ENCODE assay signal across 1 cellular context in genomic region chr12:10614056-10614370, GRCh38.
TF ChIP-seq lines count a peak whose summit lies in the region.

No MANE protein-coding gene starts in this region.

TF ChIP-seq in WTC11, 78 proteins besides CTCF, POLR2A, EP300 and RAD21 (continued from another document):
- TF ChIP-seq, protein P1, sequence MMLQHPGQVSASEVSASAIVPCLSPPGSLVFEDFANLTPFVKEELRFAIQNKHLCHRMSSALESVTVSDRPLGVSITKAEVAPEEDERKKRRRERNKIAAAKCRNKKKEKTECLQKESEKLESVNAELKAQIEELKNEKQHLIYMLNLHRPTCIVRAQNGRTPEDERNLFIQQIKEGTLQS (CRISPR knock-in tag; conservative IDR thresholded peaks at IDR 0.05): no peak
- TF ChIP-seq, protein P2, sequence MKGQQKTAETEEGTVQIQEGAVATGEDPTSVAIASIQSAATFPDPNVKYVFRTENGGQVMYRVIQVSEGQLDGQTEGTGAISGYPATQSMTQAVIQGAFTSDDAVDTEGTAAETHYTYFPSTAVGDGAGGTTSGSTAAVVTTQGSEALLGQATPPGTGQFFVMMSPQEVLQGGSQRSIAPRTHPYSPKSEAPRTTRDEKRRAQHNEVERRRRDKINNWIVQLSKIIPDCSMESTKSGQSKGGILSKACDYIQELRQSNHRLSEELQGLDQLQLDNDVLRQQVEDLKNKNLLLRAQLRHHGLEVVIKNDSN (CRISPR knock-in tag; IDR thresholded peaks at IDR 0.05): no peak
- no peak for TF ChIP-seq CREB1 (CRISPR knock-in tag; IDR thresholded peaks at IDR 0.05)
- no peak for TF ChIP-seq MLX (CRISPR knock-in tag; IDR thresholded peaks at IDR 0.05)
